8 cellular contexts compared by ENCODE assay signal in the genomic region with DNA sequence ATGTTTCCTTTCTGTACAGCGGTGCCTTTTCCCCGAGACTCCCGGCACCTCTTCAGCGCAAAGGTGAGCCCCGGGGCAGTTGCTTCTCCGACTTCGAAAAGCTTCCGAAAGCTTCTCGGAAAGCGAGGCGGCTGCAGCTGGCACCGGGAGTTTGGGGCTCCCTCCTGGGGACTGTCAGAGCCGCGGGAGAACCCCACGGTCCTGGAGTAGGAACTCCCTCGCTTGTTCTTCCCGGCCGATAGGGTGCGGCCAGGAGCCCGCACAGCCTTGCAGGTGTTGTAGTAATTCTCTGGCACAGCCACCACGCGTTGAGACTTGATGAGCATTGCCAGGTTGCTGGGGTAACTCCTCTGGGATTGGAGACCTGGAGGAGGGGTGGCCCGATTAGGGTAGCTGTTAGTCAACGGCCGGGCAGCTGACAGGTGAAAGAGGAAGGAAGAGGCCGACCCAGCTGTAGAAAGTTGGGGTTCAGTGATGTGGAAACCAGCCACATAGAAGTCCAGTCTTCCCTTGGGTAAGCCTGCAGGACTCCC. TPM values are rescaled to one million over a fixed set of nuclear protein-coding genes. Genes with fewer than 3 reads are reported as not detected.
DNase-seq lines count a peak whose midpoint lies in the region; ATAC-seq and TF ChIP-seq lines count a peak whose summit lies in the region.

No MANE protein-coding gene starts in this region.

- ATAC-seq in HG02852 (IDR thresholded peaks at IDR 0.05; ENCODE audit: unreplicated experiment) (peak; percentile 39), T-cell (replicated peaks in 1 of 4) (peak; percentile 10 to 18 (median 16)), body of pancreas (peak; percentile 64)

- intact Hi-C loops in body of pancreas (cut with DNase I) = no loop called here

- no peaks in the 10 kb centered on the region for H4K20me1 ChIP-seq in smooth muscle cell (ENCODE audit: low read depth)

- TF ChIP-seq POLR2A in body of pancreas (IDR thresholded peaks at IDR 0.05) = peak in 2 of 3 donors; percentile 40 to 62

- H3K4me3 Mint-ChIP-seq in T-cell = peak overlapping the region; percentile 85 to 97 (median 90)

- H3K9ac ChIP-seq in smooth muscle cell (ENCODE audit: low read depth) = peak overlapping the region; percentile 80

- H3K27ac ChIP-seq in body of pancreas (peak overlapping the region; percentile 87 to 95 (median 92)), smooth muscle cell (ENCODE audit: low read depth) (peak overlapping the region; percentile 23)

- peaks cover 3% of the 10 kb centered on the region for H3K79me2 ChIP-seq in smooth muscle cell (ENCODE audit: low read depth)

- peak; percentile 43 for DNase-seq in NK-92 treated with Interleukin-12 subunit alpha and Interleukin-12 subunit beta, amount 100 ng/mL, for 24 hours (lab: John Stamatoyannopoulos, UW)
- DNase-seq in NK-92 (lab: John Stamatoyannopoulos, UW; ENCODE audit: unreplicated experiment) (no peak), NCI-H128 (lab: John Stamatoyannopoulos, UW; ENCODE audit: unreplicated experiment) (peak; percentile 56), T-cell (peak in 24 of 34 experiments; percentile 0 to 51 (median 23)), body of pancreas (peak; percentile 86 to 94 (median 92)), iPS-NIHi7 (ENCODE audit: extremely low spot score) (peak; percentile 80), smooth muscle cell (lab: John Stamatoyannopoulos, UW; ENCODE audit: unreplicated experiment) (peak; percentile 16)

- 0% methylated on average over 13 to 26 of the region's 26 CpGs for WGBS in body of pancreas, 2 donors
- whole genome bisulfite sequencing in smooth muscle cell (ENCODE audit: low lambda C conversion rate) = 3% methylated on average over 26 of the region's 26 CpGs

- H3K4me1 Mint-ChIP-seq in T-cell = peaks cover 29 to 50% (median 38%) of the 10 kb centered on the region in 3 donors

- no peaks in the 10 kb centered on the region for H3K9me3 ChIP-seq in body of pancreas
- H3K9me3 ChIP-seq in smooth muscle cell (replicated peaks; ENCODE audit: low read depth) = no peaks in the 10 kb centered on the region

- H3K4me2 ChIP-seq in smooth muscle cell = peak overlapping the region; percentile 94

- H3K9me3 Mint-ChIP-seq in T-cell = no peaks in the 10 kb centered on the region

- H3F3A ChIP-seq in smooth muscle cell (ENCODE audit: low read depth) = peaks cover 4% of the 10 kb centered on the region

- peak overlapping the region; percentile 84 to 88 for H3K27ac Mint-ChIP-seq in T-cell

- H3K36me3 Mint-ChIP-seq in T-cell = peaks cover 13% of the 10 kb centered on the region

- POLR2A ChIA-PET in T-cell (lab: Charles Lee) = interaction anchor here in 1 of 2 donors (0.6 kb wide), 1 partner anchor 97 kb away, joined by 10 read pairs; no protein-coding TSS in a partner anchor

- peak overlapping the region; percentile 57 to 83 for H3K4me3 ChIP-seq in body of pancreas
- peak overlapping the region; percentile 96 for H3K4me3 ChIP-seq in smooth muscle cell

- H3K4me1 ChIP-seq in body of pancreas = peaks cover 29% of the 10 kb centered on the region
- peaks cover 16% of the 10 kb centered on the region for H3K4me1 ChIP-seq in smooth muscle cell (ENCODE audit: low read depth)

- H3K36me3 ChIP-seq in body of pancreas (replicated peaks in 1 of 2; ENCODE audit: insufficient read depth in 1 of 2, low read depth in 2 of 2) (peaks cover 0 to 1% of the 10 kb centered on the region in 2 donors), smooth muscle cell (ENCODE audit: low read depth) (no peaks in the 10 kb centered on the region)

- H3K27me3 ChIP-seq in body of pancreas = no peaks in the 10 kb centered on the region
- H3K27me3 ChIP-seq in smooth muscle cell (ENCODE audit: low read depth) = no peaks in the 10 kb centered on the region

- CTCF ChIA-PET in T-cell (lab: Charles Lee) = interaction anchor here (0.6 to 0.7 kb wide), 2 partner anchors 23 to 103 kb away, joined by 5 read pairs; no protein-coding TSS in a partner anchor

- no peaks in the 10 kb centered on the region for H3K27me3 Mint-ChIP-seq in T-cell

- TF ChIP-seq CTCF in body of pancreas (IDR thresholded peaks at IDR 0.05) (peak in 6 of 7 experiments; percentile 21 to 53 (median 46)), smooth muscle cell (IDR thresholded peaks at IDR 0.05; ENCODE audit: borderline replicate concordance, insufficient read depth, poor library complexity, severe bottlenecking) (peak; percentile 12)

- peak overlapping the region; percentile 97 for H2AFZ ChIP-seq in smooth muscle cell (ENCODE audit: low read depth)

RNA-seq across cellular contexts. Expression of a gene that starts 0.7 kb away (rescaled TPM):
- total RNA-seq in T-cell = 10 to 100 TPM in 3 of 5 donors, 1 to 10 TPM in 2; 9.0 to 10.7 (median 10.4) TPM
- 10 to 100 TPM in 1 of 2 donors, 1 to 10 TPM in 1; 4.6 to 12.7 TPM for total RNA-seq in body of pancreas
- 15.8 and 19.1 TPM in 2 replicates for total RNA-seq in smooth muscle cell
- 8.2 and 10.6 TPM in 2 replicates for polyA plus RNA-seq in smooth muscle cell

RNA-seq across cellular contexts. Expression of a gene that starts 1.1 kb away (rescaled TPM):
- total RNA-seq in T-cell = 1 to 10 TPM; 4.2 to 6.5 (median 5.5) TPM
- total RNA-seq in body of pancreas = 1 to 10 TPM; 4.6 to 8.0 TPM
- total RNA-seq in smooth muscle cell = 9.6 TPM in 2 replicates
- polyA plus RNA-seq in smooth muscle cell = 4.9 and 7.9 TPM in 2 replicates

RNA-seq across cellular contexts. Expression of a gene that starts 33.5 kb away (rescaled TPM):
- total RNA-seq in T-cell (1 to 10 TPM in 2 of 5 donors, under 1 TPM in 3; 0.48 to 1.2 (median 0.99) TPM), body of pancreas (1 to 10 TPM; 1.3 to 1.8 TPM), smooth muscle cell (0.22 and 0.85 TPM in 2 replicates)
- 0.42 and 1.3 TPM in 2 replicates for polyA plus RNA-seq in smooth muscle cell
